Comparison of ENCODE assay signal across 11 cellular contexts in genomic region chr14:93533864-93534263, GRCh38.
DNase-seq lines count a peak whose midpoint lies in the region; ATAC-seq, FAIRE-seq and TF ChIP-seq lines count a peak whose summit lies in the region.
"Had no signal": no experiment of that assay in that cellular context is flagged by ENCODE, and none has a peak within 500 bp of the region (broad histone marks: within the 10 kb centered on the region; RNA-seq: fewer than 3 reads in every experiment).

No MANE protein-coding gene starts in this region.

- TF ChIP-seq CTCF in right lobe of liver (IDR thresholded peaks at IDR 0.05) (no peak), HepG2 (CRISPR knock-in tag; IDR thresholded peaks at IDR 0.05) (no peak), dorsolateral prefrontal cortex (IDR thresholded peaks at IDR 0.05 in 54 of 56, conservative IDR thresholded peaks at IDR 0.05 in 2 of 56; ENCODE audit: low read depth in 1 of 56, partially characterized antibody in 56 of 56) (no peak)

- H3K9ac ChIP-seq in HepG2 (ENCODE audit: insufficient read depth, low read depth, low read length) = no peak overlapping the region
- no peak overlapping the region for H3K9ac ChIP-seq in GM23248

- H3K4me2 ChIP-seq in HepG2 (ENCODE audit: low read depth, low read length) = no peak overlapping the region
- no peak overlapping the region for H3K4me2 ChIP-seq in GM23248 (ENCODE audit: unreplicated experiment)

- no peak for FAIRE-seq in HepG2 (lab: Jason Lieb, UNC)
- FAIRE-seq: endometrium had no signal

- BruUV-seq in HepG2 (replicated peaks; lab: Mats Ljungman, UMichigan) = no TSS peak

- POLR2A ChIA-PET in HepG2 (lab: Yijun Ruan, JAX) = no interaction called here

- H3K36me3 ChIP-seq in right lobe of liver (no peaks in the 10 kb centered on the region), HepG2 (replicated peaks in 1 of 2; ENCODE audit: control insufficient read depth in 1 of 2, insufficient read depth in 2 of 2, low read length in 2 of 2) (no peaks in the 10 kb centered on the region), GM23248 (ENCODE audit: low read depth) (no peaks in the 10 kb centered on the region)

- no peaks in the 10 kb centered on the region for H3K9me2 ChIP-seq in GM23248 (ENCODE audit: insufficient read depth)

- TF ChIP-seq POLR2A in right lobe of liver (IDR thresholded peaks at IDR 0.05) (no peak), HepG2 (IDR thresholded peaks at IDR 0.05; ENCODE audit: insufficient read depth in 1 of 2, low read depth in 2 of 2, low read length in 2 of 2) (no peak)

- CTCF ChIA-PET in HepG2 (lab: Yijun Ruan, JAX; ENCODE audit: low intra/inter-chr PET ratio, low total read pairs) = no interaction called here

- H4K20me1 ChIP-seq in HepG2 (ENCODE audit: insufficient read depth, low read length) (no peaks in the 10 kb centered on the region), GM23248 (ENCODE audit: insufficient read depth) (no peaks in the 10 kb centered on the region)

- no peaks in the 10 kb centered on the region for H3K79me2 ChIP-seq in HepG2 (ENCODE audit: insufficient read depth, low read length)
- H3K79me2 ChIP-seq in GM23248 (ENCODE audit: insufficient read depth) = no peaks in the 10 kb centered on the region

- intact Hi-C loops in right lobe of liver (cut with DNase I) (no loop called here), HepG2 (cut with micrococcal nuclease; ENCODE audit: unreplicated experiment) (no loop called here), dorsolateral prefrontal cortex (cut with DNase I) (loop anchor here in 1 of 2 donors (10.0 kb wide), 2 partner anchors 199 to 329 kb away; partner anchors contain the start of genes BTBD7, GON7 and UBR7)

- in situ Hi-C loops in HepG2 (cut with HindIII; ENCODE audit: extremely low pct_ligation_motif_present, low pct_unique_long_range_greater_than_20kb) = no loop called here
- in situ Hi-C loops in SK-MEL-5 (cut with HindIII; ENCODE audit: low pct_unique_long_range_greater_than_20kb, low sequenced_read_pairs) = no loop called here
- in situ Hi-C loops in GM23248 (cut with MboI) = loop anchor here (25.0 kb wide), 1 partner anchor 297 kb away; no protein-coding TSS in a partner anchor

- ATAC-seq in right lobe of liver (peak; percentile 42 to 79 (median 70)), HepG2 (no peak), HG03064 (IDR thresholded peaks at IDR 0.05; ENCODE audit: low read depth, unreplicated experiment) (peak; percentile 73), HG03521 (IDR thresholded peaks at IDR 0.05; ENCODE audit: unreplicated experiment) (no peak), GM19328 (IDR thresholded peaks at IDR 0.05; ENCODE audit: unreplicated experiment) (no peak)
- ATAC-seq: SK-N-SH treated with all-trans-retinoic acid at 6 μM for 48 hours had no signal

- TF ChIP-seq EP300 in HepG2 (IDR thresholded peaks at IDR 0.05; ENCODE audit: low read depth in 2 of 2, low read length in 2 of 2) (no peak), HepG2 (CRISPR knock-in tag; IDR thresholded peaks at IDR 0.05; ENCODE audit: borderline replicate concordance) (no peak)

- H3K27ac ChIP-seq in right lobe of liver (no peak overlapping the region), HepG2 (ENCODE audit: extremely low read length, insufficient read depth, low read length) (no peak overlapping the region), GM23248 (no peak overlapping the region), dorsolateral prefrontal cortex (peak overlapping the region in 1 of 59 donors; percentile 1)

- DNase-seq in right lobe of liver (no peak), HepG2 (ENCODE audit: low spot score) (no peak), SK-MEL-5 (ENCODE audit: low read depth, low spot score) (peak; percentile 7), GM23248 (no peak), dorsolateral prefrontal cortex (no peak)
- DNase-seq: activated naive CD4-positive, alpha-beta T cell treated with anti-CD3 and anti-CD28 coated beads, Interleukin-2, amount 10 ng/mL, durations not matched to agents 7 days and 5 days had no signal

- H2AFZ ChIP-seq in HepG2 (ENCODE audit: low read length) (no peak overlapping the region), GM23248 (no peak overlapping the region)

- H3F3A ChIP-seq in GM23248 (ENCODE audit: insufficient read depth) = no peaks in the 10 kb centered on the region

- H3K9me3 ChIP-seq in right lobe of liver (no peaks in the 10 kb centered on the region), HepG2 (ENCODE audit: low read length) (no peaks in the 10 kb centered on the region), GM23248 (ENCODE audit: low read depth) (no peaks in the 10 kb centered on the region)

- TF ChIP-seq RAD21 in HepG2 (CRISPR knock-in tag; IDR thresholded peaks at IDR 0.05) = no peak

- H3K27me3 ChIP-seq in right lobe of liver (no peaks in the 10 kb centered on the region), HepG2 (ENCODE audit: control insufficient read depth in 1 of 2, insufficient read depth in 2 of 2, low read length in 2 of 2) (peaks cover 0 to 1% of the 10 kb centered on the region in 2 experiments; a peak in 2 of 5 replicates), GM23248 (replicated peaks; ENCODE audit: insufficient read depth) (no peaks in the 10 kb centered on the region), dorsolateral prefrontal cortex (no peaks in the 10 kb centered on the region)

- H3K4me3 ChIP-seq in right lobe of liver = no peak overlapping the region
- no peak overlapping the region for H3K4me3 ChIP-seq in HepG2 (replicated peaks in 1 of 3; ENCODE audit: insufficient read depth in 1 of 3, low read depth in 2 of 3, low read length in 3 of 3)
- H3K4me3 ChIP-seq in GM23248 = no peak overlapping the region
- H3K4me3 ChIP-seq in dorsolateral prefrontal cortex = no peak overlapping the region

- H3K4me1 ChIP-seq in right lobe of liver (no peaks in the 10 kb centered on the region), HepG2 (ENCODE audit: insufficient read depth, low read length) (no peaks in the 10 kb centered on the region), GM23248 (ENCODE audit: insufficient read depth) (no peaks in the 10 kb centered on the region)

TF ChIP-seq in HepG2, 621 proteins besides CTCF, POLR2A, EP300 and RAD21 (continues in another document):
- no peak for TF ChIP-seq ZNF552 (CRISPR knock-in tag; IDR thresholded peaks at IDR 0.05; ENCODE audit: borderline replicate concordance)
- no peak for TF ChIP-seq ZNF318 (CRISPR knock-in tag; IDR thresholded peaks at IDR 0.05)
- TF ChIP-seq GATAD1 (CRISPR knock-in tag; IDR thresholded peaks at IDR 0.05) = no peak
- TF ChIP-seq ZNF101 (CRISPR knock-in tag; IDR thresholded peaks at IDR 0.05; ENCODE audit: borderline replicate concordance, low read depth) = no peak
- no peak for TF ChIP-seq FOXA3 (CRISPR knock-in tag; IDR thresholded peaks at IDR 0.05)
- no peak for TF ChIP-seq KLF16 (CRISPR knock-in tag; IDR thresholded peaks at IDR 0.05)
- no peak for TF ChIP-seq RXRA (CRISPR knock-in tag; IDR thresholded peaks at IDR 0.05)
- no peak for TF ChIP-seq ZNF773 (CRISPR knock-in tag; IDR thresholded peaks at IDR 0.05; ENCODE audit: borderline replicate concordance)
- no peak for TF ChIP-seq NONO (IDR thresholded peaks at IDR 0.05)
- TF ChIP-seq NONO (CRISPR knock-in tag; conservative IDR thresholded peaks at IDR 0.05) = no peak

Comparison
In these comparisons a context has a peak if more than half of its experiments do, and no peak if none do; other contexts are left out.
1. ATAC-seq: peak in right lobe of liver (4 of 4) and HG03064 (single experiment); none in HepG2 (single experiment), HG03521 (single experiment) and GM19328 (single experiment).